Comparison of ENCODE assay signal across 20 cellular contexts in genomic region chr12:86698581-86698980, GRCh38.
A peak's percentile ranks its signal among the peaks of the same experiment; 100 is the strongest.
DNase-seq lines count a peak whose midpoint lies in the region.
"Had no signal": no experiment of that assay in that cellular context is flagged by ENCODE, and none has a peak within 500 bp of the region (broad histone marks: within the 10 kb centered on the region; RNA-seq: fewer than 3 reads in every experiment).

No MANE protein-coding gene starts in this region.

- intact Hi-C loops in activated T-helper 2 cell treated with anti-CD3 and anti-CD28 coated beads, Interferon-gamma antibody, Interleukin-2, Interleukin-4, amounts not matched to agents 10 μg/mL and 5 μg/mL and 100 μg/mL, durations not matched to agents 14 hours and 24 hours and 36 hours (cut with micrococcal nuclease) = no loop called here

- H3K4me1 Mint-ChIP-seq in activated T-helper 2 cell treated with anti-CD3 and anti-CD28 coated beads, Interferon-gamma antibody, Interleukin-2, Interleukin-4, amounts not matched to agents 10 μg/mL and 5 μg/mL and 100 μg/mL, durations not matched to agents 14 hours and 24 hours and 36 hours (ENCODE audit: low read depth) = no peaks in the 10 kb centered on the region
- H3K4me1 Mint-ChIP-seq: IgD-negative memory B cell had no signal

- peaks cover 14% of the 10 kb centered on the region for H3K9me3 Mint-ChIP-seq in activated T-helper 2 cell treated with anti-CD3 and anti-CD28 coated beads, Interferon-gamma antibody, Interleukin-2, Interleukin-4, amounts not matched to agents 10 μg/mL and 5 μg/mL and 100 μg/mL, durations not matched to agents 14 hours and 24 hours and 36 hours

- no peaks in the 10 kb centered on the region for H3K27me3 Mint-ChIP-seq in activated T-helper 2 cell treated with anti-CD3 and anti-CD28 coated beads, Interferon-gamma antibody, Interleukin-2, Interleukin-4, amounts not matched to agents 10 μg/mL and 5 μg/mL and 100 μg/mL, durations not matched to agents 14 hours and 24 hours and 36 hours (ENCODE audit: low read depth)
- H3K27me3 Mint-ChIP-seq: IgD-negative memory B cell had no signal

- no peaks in the 10 kb centered on the region for H3K36me3 Mint-ChIP-seq in activated T-helper 2 cell treated with anti-CD3 and anti-CD28 coated beads, Interferon-gamma antibody, Interleukin-2, Interleukin-4, amounts not matched to agents 10 μg/mL and 5 μg/mL and 100 μg/mL, durations not matched to agents 14 hours and 24 hours and 36 hours (ENCODE audit: low read depth)
- H3K36me3 Mint-ChIP-seq: IgD-negative memory B cell had no signal

- no peak overlapping the region for H3K27ac Mint-ChIP-seq in activated T-helper 2 cell treated with anti-CD3 and anti-CD28 coated beads, Interferon-gamma antibody, Interleukin-2, Interleukin-4, amounts not matched to agents 10 μg/mL and 5 μg/mL and 100 μg/mL, durations not matched to agents 14 hours and 24 hours and 36 hours
- H3K27ac Mint-ChIP-seq: IgD-negative memory B cell; T-helper 2 cell treated with Interferon-gamma antibody and Interleukin-4, amounts not matched to agents 5 μg/mL and 100 μg/mL, for 36 hours had no signal

- H3K4me3 Mint-ChIP-seq in activated T-helper 2 cell treated with anti-CD3 and anti-CD28 coated beads, Interferon-gamma antibody, Interleukin-2, Interleukin-4, amounts not matched to agents 10 μg/mL and 5 μg/mL and 100 μg/mL, durations not matched to agents 14 hours and 24 hours and 36 hours (ENCODE audit: low read depth) = no peak overlapping the region
- H3K4me3 Mint-ChIP-seq: IgD-negative memory B cell; T-helper 2 cell treated with Interferon-gamma antibody and Interleukin-4, amounts not matched to agents 5 μg/mL and 100 μg/mL, for 36 hours had no signal

- DNase-seq in EH (ENCODE audit: low read depth) (peak; percentile 27), amniotic epithelial cell (ENCODE audit: low read depth) (peak; percentile 60), fibroblast of the conjunctiva (ENCODE audit: low read depth) (peak; percentile 60), renal cortical epithelial cell (ENCODE audit: low read depth) (peak; percentile 5), OCI-M1 (lab: John Stamatoyannopoulos, UW) (no peak), anterior cingulate cortex (lab: John Stamatoyannopoulos, UW) (no peak)
- no peak for DNase-seq in activated CD4-positive, alpha-beta T cell treated with anti-CD3 and anti-CD28 coated beads for 48 hours
- DNase-seq in activated T-helper 2 cell treated with anti-CD3 and anti-CD28 coated beads, Interferon-gamma antibody, Interleukin-2, Interleukin-4, amounts not matched to agents 10 μg/mL and 5 μg/mL and 100 μg/mL, durations not matched to agents 14 hours and 24 hours and 36 hours (ENCODE audit: low spot score) = no peak
- DNase-seq: activated CD4-positive, CD25-positive, alpha-beta regulatory T cell; activated effector memory CD4-positive, alpha-beta T cell treated with Interleukin-2 at 50 U/mL for 16 hours; adrenal gland; BE2C; heart left ventricle; islet precursor cell; mesendoderm; NCI-H187; Right ventricle myocardium superior; stimulated activated CD4-positive, alpha-beta T cell treated with anti-CD3 and anti-CD28 coated beads, Interleukin-2, amount 100 ng/mL, for 48 hours had no signal

Comparison
In these comparisons a context has a peak if more than half of its experiments do, and no peak if none do; other contexts are left out.
1. DNase-seq: peak in EH (single experiment), amniotic epithelial cell (single experiment), fibroblast of the conjunctiva (single experiment) and renal cortical epithelial cell (single experiment); none in activated CD4-positive, alpha-beta T cell treated with anti-CD3 and anti-CD28 coated beads for 48 hours (single experiment), activated T-helper 2 cell treated with anti-CD3 and anti-CD28 coated beads, Interferon-gamma antibody, Interleukin-2, Interleukin-4, amounts not matched to agents 10 μg/mL and 5 μg/mL and 100 μg/mL, durations not matched to agents 14 hours and 24 hours and 36 hours (single experiment), OCI-M1 (single experiment) and anterior cingulate cortex (0 of 58).